6 cellular contexts compared by ENCODE assay signal in the genomic region with DNA sequence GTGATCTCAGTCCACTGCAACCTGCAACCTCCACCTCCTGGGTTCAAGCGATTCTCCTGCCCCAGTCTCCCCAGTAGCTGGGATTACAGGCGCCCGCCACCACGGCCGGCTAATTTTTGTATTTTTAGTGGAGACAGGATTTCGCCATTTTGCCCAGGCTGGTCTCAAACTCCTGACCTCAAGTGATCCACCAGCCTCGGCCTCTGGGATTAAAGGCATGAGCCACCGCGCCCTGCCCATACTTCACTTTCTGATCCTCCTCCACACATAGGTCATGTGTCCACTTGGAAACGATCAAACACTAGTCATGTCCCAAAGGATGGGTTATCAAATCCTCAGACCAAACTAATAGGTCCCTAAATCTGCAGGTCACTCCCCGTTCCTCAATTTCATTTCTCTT. TPM values are rescaled to one million over a fixed set of nuclear protein-coding genes. Genes with fewer than 3 reads are reported as not detected.
A peak's percentile ranks its signal among the peaks of the same experiment; 100 is the strongest.
DNase-seq lines count a peak whose midpoint lies in the region; ATAC-seq and TF ChIP-seq lines count a peak whose summit lies in the region.
"Not testable (repeated sequence)": the region's sequence is repeated elsewhere in the genome, so short reads cannot be mapped to it uniquely, and the experiment has no call there.

No MANE protein-coding gene starts in this region.

- intact Hi-C loops in Calu3 (cut with micrococcal nuclease; ENCODE audit: unreplicated experiment), result not testable (repeated sequence)
- intact Hi-C loops in PC-3 (cut with micrococcal nuclease), result loop anchor here (5.0 kb wide), 1 partner anchor 87 kb away; no protein-coding TSS in a partner anchor

- peak overlapping the region; percentile 70 for H3K9ac ChIP-seq in PC-3 (ENCODE audit: low read length)

- WGBS in esophagus, 2 donors, result 81 to 86% methylated on average over 11 of the region's 11 CpGs

- H3K4me1 Mint-ChIP-seq in Calu3 (ENCODE audit: low read depth, unreplicated experiment), result not testable (repeated sequence)
- peaks cover 21% of the 10 kb centered on the region for H3K4me1 Mint-ChIP-seq in activated naive CD8-positive, alpha-beta T cell treated with anti-CD3 and anti-CD28 coated beads for 36 hours
- peaks cover 14% of the 10 kb centered on the region for H3K4me1 Mint-ChIP-seq in mesothelial cell of epicardium
- H3K4me1 Mint-ChIP-seq in stimulated activated naive CD8-positive, alpha-beta T cell treated with anti-CD3 and anti-CD28 coated beads, Interleukin-15, Interleukin-2, amounts not matched to agents 100 ng/mL and 50 ng/mL, for 24 hours (ENCODE audit: low read depth), result peaks cover 43% of the 10 kb centered on the region

- H3K27ac ChIP-seq in PC-3 (ENCODE audit: low read length), result not testable (repeated sequence)
- H3K27ac ChIP-seq in esophagus (ENCODE audit: low read depth in 2 of 2, low read length in 1 of 2), result peak overlapping the region; percentile 93 to 100

- not testable (repeated sequence) for H3F3A ChIP-seq in PC-3 (ENCODE audit: low read length, unreplicated experiment)

- not testable (repeated sequence) for H4K20me1 ChIP-seq in PC-3 (ENCODE audit: low read length)

- H3K4me3 Mint-ChIP-seq in Calu3 (ENCODE audit: low read depth, unreplicated experiment) (peak overlapping the region; percentile 95), mesothelial cell of epicardium (peak overlapping the region; percentile 94)
- H3K4me3 Mint-ChIP-seq in activated naive CD8-positive, alpha-beta T cell treated with anti-CD3 and anti-CD28 coated beads for 36 hours, result peak overlapping the region; percentile 92
- peak overlapping the region; percentile 99 for H3K4me3 Mint-ChIP-seq in stimulated activated naive CD8-positive, alpha-beta T cell treated with anti-CD3 and anti-CD28 coated beads, Interleukin-15, Interleukin-2, amounts not matched to agents 100 ng/mL and 50 ng/mL, for 24 hours

- not testable (repeated sequence) for H3K27me3 ChIP-seq in PC-3 (ENCODE audit: low read length); esophagus (ENCODE audit: control insufficient read depth in 1 of 2, insufficient read depth in 2 of 2, low read length in 2 of 2)

- H3K4me3 ChIP-seq in PC-3 (ENCODE audit: low read length), result peak overlapping the region; percentile 87
- peak overlapping the region in 1 of 2 donors; percentile 85 for H3K4me3 ChIP-seq in esophagus (ENCODE audit: low read depth in 1 of 2, low read length in 2 of 2)

- peaks cover 45% of the 10 kb centered on the region for H3K79me2 ChIP-seq in PC-3 (ENCODE audit: low read length)

- peaks cover 14% of the 10 kb centered on the region for H3K36me3 Mint-ChIP-seq in Calu3 (ENCODE audit: insufficient read depth, unreplicated experiment)
- H3K36me3 Mint-ChIP-seq in activated naive CD8-positive, alpha-beta T cell treated with anti-CD3 and anti-CD28 coated beads for 36 hours, result peaks cover 15% of the 10 kb centered on the region
- not testable (repeated sequence) for H3K36me3 Mint-ChIP-seq in mesothelial cell of epicardium
- H3K36me3 Mint-ChIP-seq in stimulated activated naive CD8-positive, alpha-beta T cell treated with anti-CD3 and anti-CD28 coated beads, Interleukin-15, Interleukin-2, amounts not matched to agents 100 ng/mL and 50 ng/mL, for 24 hours (ENCODE audit: low read depth), result peaks cover 27% of the 10 kb centered on the region

- H3K4me1 ChIP-seq in PC-3 (ENCODE audit: insufficient read depth, low read length), result peaks cover 15% of the 10 kb centered on the region
- H3K4me1 ChIP-seq in esophagus (ENCODE audit: control insufficient read depth in 2 of 2, insufficient read depth in 2 of 2, low read length in 1 of 2), result not testable (repeated sequence)

- not testable (repeated sequence) for H3K9me3 Mint-ChIP-seq in Calu3 (ENCODE audit: low read depth, unreplicated experiment); activated naive CD8-positive, alpha-beta T cell treated with anti-CD3 and anti-CD28 coated beads for 36 hours; mesothelial cell of epicardium; stimulated activated naive CD8-positive, alpha-beta T cell treated with anti-CD3 and anti-CD28 coated beads, Interleukin-15, Interleukin-2, amounts not matched to agents 100 ng/mL and 50 ng/mL, for 24 hours

- not testable (repeated sequence) for DNase-seq in Calu3; PC-3; activated naive CD8-positive, alpha-beta T cell treated with anti-CD3 and anti-CD28 coated beads for 36 hours; mesothelial cell of epicardium (ENCODE audit: low spot score in 2 of 2, unreplicated experiment in 2 of 2)

- CTCF ChIA-PET in Calu3 (lab: Charles Lee), result not testable (repeated sequence)
- CTCF ChIA-PET in PC-3 (lab: Charles Lee), result interaction anchor here (0.8 kb wide), 1 partner anchor 18 kb away, joined by 3 read pairs; no protein-coding TSS in a partner anchor

- not testable (repeated sequence) for H3K9me2 ChIP-seq in PC-3 (replicated peaks; ENCODE audit: low read length)

- BruUV-seq in Calu3 (replicated peaks; lab: Mats Ljungman, UMichigan); PC-3 (replicated peaks; lab: Mats Ljungman, UMichigan): not testable (repeated sequence)

- H3K27ac Mint-ChIP-seq in Calu3 (ENCODE audit: unreplicated experiment), result not testable (repeated sequence)
- H3K27ac Mint-ChIP-seq in activated naive CD8-positive, alpha-beta T cell treated with anti-CD3 and anti-CD28 coated beads for 36 hours, result peak overlapping the region; percentile 95
- H3K27ac Mint-ChIP-seq in mesothelial cell of epicardium, result peak overlapping the region; percentile 92
- peak overlapping the region; percentile 99 for H3K27ac Mint-ChIP-seq in stimulated activated naive CD8-positive, alpha-beta T cell treated with anti-CD3 and anti-CD28 coated beads, Interleukin-15, Interleukin-2, amounts not matched to agents 100 ng/mL and 50 ng/mL, for 24 hours

- not testable (repeated sequence) for H3K9me3 ChIP-seq in PC-3 (ENCODE audit: low read length); esophagus (ENCODE audit: control insufficient read depth in 2 of 2, insufficient read depth in 1 of 2, low read depth in 1 of 2, low read length in 1 of 2)

- not testable (repeated sequence) for H3K36me3 ChIP-seq in PC-3 (ENCODE audit: low read depth, low read length); esophagus (ENCODE audit: control insufficient read depth in 2 of 2, insufficient read depth in 2 of 2, low read length in 1 of 2)

- peak overlapping the region; percentile 96 for H3K4me2 ChIP-seq in PC-3 (ENCODE audit: low read length)

- H3K27me3 Mint-ChIP-seq in Calu3 (ENCODE audit: unreplicated experiment); activated naive CD8-positive, alpha-beta T cell treated with anti-CD3 and anti-CD28 coated beads for 36 hours; mesothelial cell of epicardium (ENCODE audit: low read depth); stimulated activated naive CD8-positive, alpha-beta T cell treated with anti-CD3 and anti-CD28 coated beads, Interleukin-15, Interleukin-2, amounts not matched to agents 100 ng/mL and 50 ng/mL, for 24 hours: not testable (repeated sequence)

- not testable (repeated sequence) for H2AFZ ChIP-seq in PC-3 (ENCODE audit: low read length)

- ATAC-seq in PC-3, result not testable (repeated sequence)

- POLR2A ChIA-PET in PC-3 (lab: Charles Lee; ENCODE audit: unreplicated experiment), result interaction anchor here (0.5 kb wide), 1 partner anchor 62 kb away, joined by 28 read pairs; the partner anchor contains the start of gene SCD

- TF ChIP-seq CTCF in Calu3 (IDR thresholded peaks at IDR 0.05; ENCODE audit: unreplicated experiment); PC-3 (conservative IDR thresholded peaks at IDR 0.05; ENCODE audit: low read depth, low read length); mesothelial cell of epicardium (IDR thresholded peaks at IDR 0.05; ENCODE audit: unreplicated experiment): not testable (repeated sequence)

RNA-seq across cellular contexts. Expression of gene BLOC1S2, which starts 1.2 kb away (rescaled TPM):
- total RNA-seq in Calu3 (2022) (19.4 TPM in 2 replicates), PC-3 (2014; rRNA removed) (33.7 and 46.4 TPM in 2 replicates), mesothelial cell of epicardium (28.5 to 33.0 TPM (median 31.2 TPM) in 3 replicates)
- 10 to 100 TPM; 57.1 to 62.6 TPM for total RNA-seq in activated naive CD8-positive, alpha-beta T cell treated with anti-CD3 and anti-CD28 coated beads for 36 hours
- polyA plus RNA-seq in esophagus, result 10 to 100 TPM; 51.2 to 58.2 TPM

RNA-seq across cellular contexts. Expression of gene CWF19L1, which starts 17.9 kb away (rescaled TPM):
- 17.3 and 22.9 TPM in 2 replicates for total RNA-seq in Calu3 (2022)
- 30.4 and 31.4 TPM in 2 replicates for total RNA-seq in PC-3 (2014; rRNA removed)
- total RNA-seq in activated naive CD8-positive, alpha-beta T cell treated with anti-CD3 and anti-CD28 coated beads for 36 hours, result 10 to 100 TPM; 53.6 to 55.0 TPM
- 10 to 100 TPM; 11.4 to 11.5 TPM for polyA plus RNA-seq in esophagus
- total RNA-seq in mesothelial cell of epicardium, result 20.7 to 25.6 TPM (median 24.1 TPM) in 3 replicates

RNA-seq across cellular contexts. Expression of gene PKD2L1, which starts 44.7 kb away (rescaled TPM):
- total RNA-seq in Calu3 (2022), result not detected in 2 replicates
- total RNA-seq in PC-3 (2014; rRNA removed), result not detected in 2 replicates
- total RNA-seq in activated naive CD8-positive, alpha-beta T cell treated with anti-CD3 and anti-CD28 coated beads for 36 hours, result not detected
- not detected for polyA plus RNA-seq in esophagus
- total RNA-seq in mesothelial cell of epicardium, result 0.09 TPM in 1 of 3 replicates, not detected in the others

RNA-seq across cellular contexts. Expression of gene CHUK, which starts 55.9 kb away (rescaled TPM):
- total RNA-seq in Calu3 (2022) (14.5 and 15.3 TPM in 2 replicates), PC-3 (2014; rRNA removed) (11.8 and 16.2 TPM in 2 replicates), mesothelial cell of epicardium (18.5 to 20.1 TPM (median 19.0 TPM) in 3 replicates)
- 10 to 100 TPM; 35.5 to 37.8 TPM for total RNA-seq in activated naive CD8-positive, alpha-beta T cell treated with anti-CD3 and anti-CD28 coated beads for 36 hours
- 1 to 10 TPM; 3.8 to 6.7 TPM for polyA plus RNA-seq in esophagus
